ENCODE assay signal across 10 cellular contexts in genomic region chr3:37712918-37713819, GRCh38.
DNase-seq lines count a peak whose midpoint lies in the region; ATAC-seq and TF ChIP-seq lines count a peak whose summit lies in the region.
"Had no signal": no experiment of that assay in that cellular context is flagged by ENCODE, and none has a peak within 500 bp of the region (broad histone marks: within the 10 kb centered on the region; RNA-seq: fewer than 3 reads in every experiment).

No MANE protein-coding gene starts in this region.

- no peaks in the 10 kb centered on the region for H3K36me3 Mint-ChIP-seq in neural crest cell (ENCODE audit: low read depth)

- H3K27ac ChIP-seq in Panc1 (ENCODE audit: low read length) (no peak overlapping the region), fibroblast of lung (ENCODE audit: insufficient read depth, low read length) (no peak overlapping the region), tibial nerve (peak overlapping the region in 2 of 4 donors; percentile 36 to 53)

- POLR2A ChIA-PET in Panc1 (lab: Charles Lee) = no interaction called here

- no peak for TF ChIP-seq CTCF in AG10803 (conservative IDR thresholded peaks at IDR 0.05; ENCODE audit: low read length)
- no peak for TF ChIP-seq CTCF in Panc1 (IDR thresholded peaks at IDR 0.05)
- no peak for TF ChIP-seq CTCF in fibroblast of lung (conservative IDR thresholded peaks at IDR 0.05 in 1 of 2, IDR thresholded peaks at IDR 0.05 in 1 of 2; ENCODE audit: low read depth in 1 of 2, low read length in 2 of 2)
- no peak for TF ChIP-seq CTCF in neural crest cell (conservative IDR thresholded peaks at IDR 0.05)
- TF ChIP-seq CTCF in tibial nerve (IDR thresholded peaks at IDR 0.05) = no peak

- H3K4me3 ChIP-seq in AG10803 (ENCODE audit: low read length) (no peak overlapping the region), Panc1 (ENCODE audit: low read depth in 2 of 2, low read length in 2 of 2) (no peak overlapping the region), fibroblast of lung (replicated peaks in 1 of 4; ENCODE audit: control extremely low read depth in 1 of 4, insufficient read depth in 1 of 4, low read depth in 3 of 4, low read length in 4 of 4) (no peak overlapping the region), tibial nerve (no peak overlapping the region)

- no peak overlapping the region for H3K4me2 ChIP-seq in fibroblast of lung (ENCODE audit: extremely low read depth, insufficient read depth, low read length)

- H3K27me3 Mint-ChIP-seq in neural crest cell (ENCODE audit: low read depth) = peaks cover 3% of the 10 kb centered on the region

- no peak overlapping the region for H3K4me3 Mint-ChIP-seq in neural crest cell

- ATAC-seq in Panc1 (peak; percentile 77), GM18868 (IDR thresholded peaks at IDR 0.05; ENCODE audit: unreplicated experiment) (no peak)

- H3K4me1 ChIP-seq in Panc1 (ENCODE audit: control insufficient read depth, insufficient read depth, low read length) (peaks cover 11% of the 10 kb centered on the region), fibroblast of lung (ENCODE audit: control insufficient read depth, extremely low read depth, insufficient read depth, low read length) (peaks cover 2% of the 10 kb centered on the region), tibial nerve (peaks cover 0 to 20% (median 0%) of the 10 kb centered on the region in 4 donors)

- H3K36me3 ChIP-seq in Panc1 (ENCODE audit: control insufficient read depth, insufficient read depth, low read length) (no peaks in the 10 kb centered on the region), fibroblast of lung (ENCODE audit: control insufficient read depth, insufficient read depth, low read length) (no peaks in the 10 kb centered on the region), tibial nerve (no peaks in the 10 kb centered on the region)

- H2AFZ ChIP-seq in fibroblast of lung (ENCODE audit: low read length) = no peak overlapping the region

- intact Hi-C loops in Panc1 (cut with micrococcal nuclease; ENCODE audit: unreplicated experiment) = no loop called here

- no peaks in the 10 kb centered on the region for H3K27me3 ChIP-seq in Panc1 (ENCODE audit: control insufficient read depth, insufficient read depth, low read length)
- peaks cover 2% of the 10 kb centered on the region for H3K27me3 ChIP-seq in fibroblast of lung (ENCODE audit: control insufficient read depth, insufficient read depth, low read length)
- no peaks in the 10 kb centered on the region for H3K27me3 ChIP-seq in tibial nerve

- peaks cover 39% of the 10 kb centered on the region for H3K4me1 Mint-ChIP-seq in neural crest cell

- in situ Hi-C loops in Panc1 (cut with HindIII; ENCODE audit: low pct_unique_long_range_greater_than_20kb, low sequenced_read_pairs) = no loop called here

- DNase-seq in AG10803 (ENCODE audit: low read depth) = peak; percentile 33
- DNase-seq in Panc1 (ENCODE audit: low read depth, low spot score) = no peak
- DNase-seq in fibroblast of lung (ENCODE audit: low read depth in 2 of 2) = peak; percentile 47 to 67
- DNase-seq in neural crest cell (ENCODE audit: low read depth, low spot score) = no peak
- no peak for DNase-seq in tibial nerve (ENCODE audit: low spot score in 2 of 2)
- no peak for DNase-seq in NCI-H748 treated with DMSO at 0.1 percent for 48 hours (lab: John Stamatoyannopoulos, UW)
- no peak for DNase-seq in SIG-M5 (lab: John Stamatoyannopoulos, UW)
- DNase-seq: activated CD4-positive, alpha-beta T cell treated with anti-CD3 and anti-CD28 coated beads, Interleukin-2, amount 50 U/mL, for 1 hour; SHP77 had no signal

- H4K20me1 ChIP-seq in fibroblast of lung (ENCODE audit: control insufficient read depth, extremely low read depth, insufficient read depth, low read length) = no peaks in the 10 kb centered on the region

- H3K27ac Mint-ChIP-seq in neural crest cell (ENCODE audit: unreplicated experiment) = peak overlapping the region; percentile 53

- H3K9me3 Mint-ChIP-seq in neural crest cell = peaks cover 3% of the 10 kb centered on the region

- H3K79me2 ChIP-seq in fibroblast of lung (ENCODE audit: control insufficient read depth, insufficient read depth, low read length) = no peaks in the 10 kb centered on the region

- no peak overlapping the region for H3K9ac ChIP-seq in fibroblast of lung (ENCODE audit: insufficient read depth, low read length)

- no TSS peak for BruUV-seq in Panc1 (replicated peaks; lab: Mats Ljungman, UMichigan)

- TF ChIP-seq POLR2A in tibial nerve (IDR thresholded peaks at IDR 0.05) = no peak

- H3K9me3 ChIP-seq in Panc1 (ENCODE audit: control insufficient read depth, insufficient read depth, low read depth, low read length) (no peaks in the 10 kb centered on the region), fibroblast of lung (ENCODE audit: control insufficient read depth, insufficient read depth, low read depth, low read length) (no peaks in the 10 kb centered on the region), tibial nerve (no peaks in the 10 kb centered on the region)

- no peak for TF ChIP-seq EP300 in tibial nerve (IDR thresholded peaks at IDR 0.05)

- WGBS in tibial nerve, 2 donors = 26 to 41% methylated on average over 11 of the region's 11 CpGs

- CTCF ChIA-PET in Panc1 (lab: Charles Lee) = no interaction called here

Comparison
In these comparisons a context has a peak if more than half of its experiments do, and no peak if none do; other contexts are left out.
1. DNase-seq: peak in AG10803 (single experiment) and fibroblast of lung (2 of 2); none in Panc1 (single experiment), neural crest cell (single experiment), tibial nerve (0 of 2), NCI-H748 treated with DMSO at 0.1 percent for 48 hours (single experiment) and SIG-M5 (single experiment).